ENCODE assay signal across 1 cellular context in the genomic region with DNA sequence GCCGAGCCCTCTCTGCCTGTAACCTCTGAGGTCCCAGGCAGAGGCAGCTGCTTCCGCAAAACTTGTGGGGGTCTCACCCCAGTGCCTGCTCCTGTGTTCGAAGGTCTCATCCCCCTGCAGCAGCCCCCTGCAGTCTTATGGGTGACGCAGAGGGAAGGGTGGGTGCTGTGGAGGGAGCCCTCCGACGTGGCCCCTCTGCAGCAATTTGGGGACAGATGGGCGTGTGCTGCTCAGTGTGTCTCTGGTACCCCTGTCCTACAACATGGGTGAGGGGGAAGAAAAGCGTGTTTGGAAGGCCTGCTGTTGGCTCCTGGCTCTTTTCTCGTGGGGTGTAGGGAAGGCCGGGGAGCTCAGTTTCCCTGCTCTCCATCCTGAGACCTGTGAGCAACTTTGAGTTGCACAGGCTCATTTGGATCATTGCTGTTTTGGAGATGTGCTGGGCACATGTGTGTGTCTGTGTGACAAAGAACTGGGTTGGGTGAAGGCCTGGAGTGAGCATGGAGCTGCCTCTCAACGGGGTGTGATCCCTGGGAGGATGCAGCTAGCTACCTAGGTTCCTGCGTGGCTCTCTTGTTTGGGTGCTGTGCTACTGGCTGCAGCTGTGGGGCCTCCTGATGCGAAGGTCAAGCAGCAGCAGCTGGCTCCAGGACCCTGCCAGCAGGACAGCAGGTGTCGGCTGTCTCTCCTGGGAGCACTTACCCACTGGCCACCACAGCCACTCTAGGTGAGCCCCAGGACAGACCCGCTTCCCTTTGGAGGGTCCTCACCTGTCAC.
TF ChIP-seq lines count a peak whose summit lies in the region.

No MANE protein-coding gene starts in this region.

TF ChIP-seq in IMR-90, 13 proteins besides CTCF, POLR2A, EP300 and RAD21:
- TF ChIP-seq RCOR1 (IDR thresholded peaks at IDR 0.05; ENCODE audit: insufficient replicate concordance, low read length) (no peak), FOS (IDR thresholded peaks at IDR 0.05; ENCODE audit: low read depth, low read length) (no peak), SMC3 (IDR thresholded peaks at IDR 0.05; ENCODE audit: low read depth, low read length) (no peak), NFE2L2 (IDR thresholded peaks at IDR 0.05; ENCODE audit: low read depth, low read length) (no peak), CEBPB (IDR thresholded peaks at IDR 0.05; ENCODE audit: low read depth, low read length) (no peak), RFX5 (IDR thresholded peaks at IDR 0.05; ENCODE audit: low read depth, low read length) (no peak), MAZ (IDR thresholded peaks at IDR 0.05; ENCODE audit: borderline replicate concordance, low read depth, low read length) (no peak), ELK1 (IDR thresholded peaks at IDR 0.05; ENCODE audit: borderline replicate concordance, low read depth, low read length) (no peak), BHLHE40 (IDR thresholded peaks at IDR 0.05; ENCODE audit: low read depth, low read length) (no peak), MXI1 (IDR thresholded peaks at IDR 0.05; ENCODE audit: borderline replicate concordance, low read depth, low read length) (no peak), CHD1 (IDR thresholded peaks at IDR 0.05; ENCODE audit: low read depth, low read length) (no peak), USF2 (IDR thresholded peaks at IDR 0.05; ENCODE audit: low read depth, low read length) (no peak), MAFK (IDR thresholded peaks at IDR 0.05; ENCODE audit: low read depth, low read length) (no peak)
TF ChIP-seq in IMR-90: peak in this region for 0.
